Comparison of ENCODE assay signal across 1 cellular context in genomic region chr16:87947356-87948118, GRCh38.
TF ChIP-seq lines count a peak whose summit lies in the region.

No MANE protein-coding gene starts in this region.

TF ChIP-seq in H1, 55 proteins besides CTCF, POLR2A, EP300 and RAD21 (continued from another document):
- TF ChIP-seq TEAD4 (IDR thresholded peaks at IDR 0.05; ENCODE audit: low read depth, low read length) (no peak), CHD7 (IDR thresholded peaks at IDR 0.05; ENCODE audit: insufficient replicate concordance, low read length) (no peak), CEBPB (IDR thresholded peaks at IDR 0.05; ENCODE audit: low read depth, low read length) (no peak), EGR1 (IDR thresholded peaks at IDR 0.05; ENCODE audit: borderline replicate concordance, low read depth, low read length) (no peak), SIRT6 (IDR thresholded peaks at IDR 0.05; ENCODE audit: low read length) (no peak), YY1 (IDR thresholded peaks at IDR 0.05; ENCODE audit: low read depth, low read length) (no peak), GABPA (IDR thresholded peaks at IDR 0.05; ENCODE audit: borderline replicate concordance, insufficient read depth, low read length) (no peak), BRCA1 (IDR thresholded peaks at IDR 0.05; ENCODE audit: low read depth, low read length) (no peak)
